Comparison of ENCODE assay signal across 23 cellular contexts in genomic region chr16:68345958-68346635, GRCh38.
"Had no signal": no experiment of that assay in that cellular context is flagged by ENCODE, and none has a peak within 500 bp of the region (broad histone marks: within the 10 kb centered on the region; RNA-seq: fewer than 3 reads in every experiment).

No MANE protein-coding gene starts in this region.

- H3K27ac ChIP-seq: brain microvascular endothelial cell, foreskin keratinocyte, parathyroid adenoma, skin epidermis, suprapubic skin, upper lobe of left lung had no signal

- DNase-seq: activated CD4-positive, alpha-beta T cell treated with anti-CD3 and anti-CD28 coated beads for 1 hour; activated CD4-positive, alpha-beta T cell treated with anti-CD3 and anti-CD28 coated beads, Interleukin-2, amount 50 U/mL, for 4 hours; activated CD8-positive, alpha-beta memory T cell treated with anti-CD3 and anti-CD28 coated beads, Interleukin-2, amount 50 U/mL, for 4 hours; anterior cingulate cortex; brain microvascular endothelial cell; dermis blood vessel endothelial cell; effector memory CD8-positive, alpha-beta T cell; immature natural killer cell; left cardiac atrium; mammary epithelial cell; naive B cell; retina; stimulated activated CD4-positive, alpha-beta T cell treated with anti-CD3 and anti-CD28 coated beads, Interleukin-15, amount 100 ng/mL, for 24 hours; stimulated activated CD4-positive, alpha-beta T cell treated with anti-CD3 and anti-CD28 coated beads, Interleukin-4, amount 100 ng/mL, for 24 hours; T-helper 9 cell; upper lobe of left lung had no signal

- H3K9me3 Mint-ChIP-seq: activated T-cell treated with anti-CD3 and anti-CD28 coated beads, Interleukin-2, amount 50 U/mL, for 72 hours; effector memory CD8-positive, alpha-beta T cell; immature natural killer cell; naive B cell; stimulated activated naive CD8-positive, alpha-beta T cell treated with anti-CD3 and anti-CD28 coated beads, Interleukin-15, Interleukin-2, amounts not matched to agents 100 ng/mL and 50 ng/mL, for 24 hours had no signal

- H3K4me3 Mint-ChIP-seq: activated naive CD8-positive, alpha-beta T cell; activated T-cell treated with anti-CD3 and anti-CD28 coated beads, Interleukin-2, amount 50 U/mL, for 72 hours; effector memory CD8-positive, alpha-beta T cell; immature natural killer cell; naive B cell; stimulated activated naive CD8-positive, alpha-beta T cell treated with anti-CD3 and anti-CD28 coated beads, Interleukin-15, Interleukin-2, amounts not matched to agents 100 ng/mL and 50 ng/mL, for 24 hours had no signal

- H3K4me1 Mint-ChIP-seq: immature natural killer cell, naive B cell had no signal

- H3K27ac Mint-ChIP-seq: activated naive CD8-positive, alpha-beta T cell; activated T-cell treated with anti-CD3 and anti-CD28 coated beads, Interleukin-2, amount 50 U/mL, for 72 hours; stimulated activated naive CD8-positive, alpha-beta T cell treated with anti-CD3 and anti-CD28 coated beads, Interleukin-15, Interleukin-2, amounts not matched to agents 100 ng/mL and 50 ng/mL, for 24 hours had no signal

- H3K27me3 Mint-ChIP-seq: activated naive CD8-positive, alpha-beta T cell; effector memory CD8-positive, alpha-beta T cell; naive B cell; stimulated activated naive CD8-positive, alpha-beta T cell treated with anti-CD3 and anti-CD28 coated beads, Interleukin-15, Interleukin-2, amounts not matched to agents 100 ng/mL and 50 ng/mL, for 24 hours had no signal

- H3K4me3 ChIP-seq: skin epidermis, suprapubic skin, upper lobe of left lung had no signal

- H3K4me1 ChIP-seq: foreskin keratinocyte, parathyroid adenoma, upper lobe of left lung had no signal

- H3K9me3 ChIP-seq: suprapubic skin, upper lobe of left lung had no signal
